Comparison of ENCODE assay signal across 9 cellular contexts in the genomic region with DNA sequence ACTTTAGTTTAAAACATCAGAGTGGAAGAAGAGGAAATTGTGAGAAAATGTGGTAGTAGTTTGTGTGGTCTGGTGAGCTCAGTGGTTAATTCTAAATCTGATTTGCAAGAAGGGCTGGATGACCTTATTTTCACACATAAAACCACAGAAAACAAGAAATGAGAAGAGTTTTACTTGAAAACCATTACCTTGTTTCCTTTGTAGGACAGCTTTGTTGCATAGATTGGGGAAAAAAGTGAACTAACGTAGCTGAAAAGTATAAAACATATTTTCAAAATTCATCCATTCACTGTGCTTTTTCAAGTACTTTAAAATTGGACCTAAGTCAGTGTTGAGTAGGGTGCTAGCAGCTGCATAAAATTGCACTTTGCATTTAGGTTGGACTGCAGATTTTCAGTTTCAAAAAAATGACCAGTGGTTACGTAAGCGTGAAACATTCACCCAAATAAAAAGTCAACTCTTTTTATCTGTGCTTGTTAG.
A peak's percentile ranks its signal among the peaks of the same experiment; 100 is the strongest.
DNase-seq lines count a peak whose midpoint lies in the region; ATAC-seq, FAIRE-seq and TF ChIP-seq lines count a peak whose summit lies in the region.
"Had no signal": no experiment of that assay in that cellular context is flagged by ENCODE, and none has a peak within 500 bp of the region (broad histone marks: within the 10 kb centered on the region; RNA-seq: fewer than 3 reads in every experiment).

No MANE protein-coding gene starts in this region.

- H3K27ac Mint-ChIP-seq in chondrocyte (ENCODE audit: unreplicated experiment): peak overlapping the region; percentile 84
- no peak overlapping the region for H3K27ac Mint-ChIP-seq in glutamatergic neuron (ENCODE audit: unreplicated experiment)

- no peak for DNase-seq in GM12892 (ENCODE audit: insufficient read length)
- DNase-seq in chondrocyte (ENCODE audit: low spot score): no peak
- DNase-seq in AG08395 (ENCODE audit: low spot score): no peak
- DNase-seq in NCI-H128 (lab: John Stamatoyannopoulos, UW; ENCODE audit: unreplicated experiment): no peak
- DNase-seq in stimulated activated naive CD4-positive, alpha-beta T cell (lab: John Stamatoyannopoulos, UW): no peak
- DNase-seq in glutamatergic neuron: no peak

- H3K9me3 Mint-ChIP-seq in chondrocyte (ENCODE audit: low read depth) (no peaks in the 10 kb centered on the region), glutamatergic neuron (ENCODE audit: unreplicated experiment) (no peaks in the 10 kb centered on the region)

- no peak for TF ChIP-seq POLR2A in GM12892 (IDR thresholded peaks at IDR 0.05; ENCODE audit: low read depth, low read length)

- peak; percentile 83 for FAIRE-seq in GM12892 (lab: Jason Lieb, UNC)
- FAIRE-seq: bronchial epithelial cell had no signal

- no peak for TF ChIP-seq CTCF in chondrocyte (IDR thresholded peaks at IDR 0.05)
- no peak for TF ChIP-seq CTCF in glutamatergic neuron (IDR thresholded peaks at IDR 0.05; ENCODE audit: partially characterized antibody, unreplicated experiment)

- no peak overlapping the region for H3K4me3 Mint-ChIP-seq in chondrocyte (ENCODE audit: unreplicated experiment)
- no peak overlapping the region for H3K4me3 Mint-ChIP-seq in glutamatergic neuron (ENCODE audit: unreplicated experiment)

- peak; percentile 87 for ATAC-seq in GM19468 (IDR thresholded peaks at IDR 0.05; ENCODE audit: extremely low read depth, unreplicated experiment)
- ATAC-seq in HG03280 (IDR thresholded peaks at IDR 0.05; ENCODE audit: unreplicated experiment): peak; percentile 78

- H3K36me3 Mint-ChIP-seq in chondrocyte (ENCODE audit: low read depth) (peaks cover 49% of the 10 kb centered on the region), glutamatergic neuron (ENCODE audit: unreplicated experiment) (no peaks in the 10 kb centered on the region)

- H3K4me1 Mint-ChIP-seq in chondrocyte (ENCODE audit: low read depth) (peaks cover 31% of the 10 kb centered on the region), glutamatergic neuron (ENCODE audit: low read depth, unreplicated experiment) (peaks cover 7% of the 10 kb centered on the region)

- H3K27me3 Mint-ChIP-seq in chondrocyte (ENCODE audit: low read depth): no peaks in the 10 kb centered on the region
- H3K27me3 Mint-ChIP-seq in glutamatergic neuron (ENCODE audit: unreplicated experiment): no peaks in the 10 kb centered on the region
